In genomic region chr15:46681901-46682300, GRCh38 we compare ENCODE assay signal across 25 cellular contexts.
"Had no signal": no experiment of that assay in that cellular context is flagged by ENCODE, and none has a peak within 500 bp of the region (broad histone marks: within the 10 kb centered on the region; RNA-seq: fewer than 3 reads in every experiment).

No MANE protein-coding gene starts in this region.

- H3K9me3 ChIP-seq: breast epithelium, Peyer's patch, SJCRH30 had no signal

- ATAC-seq: activated CD8-positive, alpha-beta memory T cell treated with anti-CD3 and anti-CD28 coated beads, Interleukin-2, amount 10 ng/mL, durations not matched to agents 7 days and 5 days; WTC11 had no signal

- H3K36me3 ChIP-seq: breast epithelium, Peyer's patch, SJCRH30 had no signal

- H3K27me3 Mint-ChIP-seq: activated CD4-positive, alpha-beta T cell treated with anti-CD3 and anti-CD28 coated beads, Interleukin-2, amount 10 ng/mL, durations not matched to agents 24 days and 14 days; activated CD8-positive, alpha-beta memory T cell treated with anti-CD3 and anti-CD28 coated beads, Interleukin-2, amount 10 ng/mL, durations not matched to agents 7 days and 5 days; activated naive CD4-positive, alpha-beta T cell treated with anti-CD3 and anti-CD28 coated beads, Interleukin-2, amount 50 U/mL, for 24 hours; activated T-cell treated with anti-CD3 and anti-CD28 coated beads, Interleukin-2, amount 50 U/mL, for 24 hours had no signal

- H3K4me1 ChIP-seq: breast epithelium, SJCRH30 had no signal

- H3K4me1 Mint-ChIP-seq: activated CD4-positive, alpha-beta T cell treated with anti-CD3 and anti-CD28 coated beads, Interleukin-2, amount 10 ng/mL, durations not matched to agents 24 days and 14 days; activated CD8-positive, alpha-beta memory T cell treated with anti-CD3 and anti-CD28 coated beads, Interleukin-2, amount 10 ng/mL, durations not matched to agents 7 days and 5 days; activated naive CD4-positive, alpha-beta T cell treated with anti-CD3 and anti-CD28 coated beads, Interleukin-2, amount 50 U/mL, for 24 hours had no signal

- H3K27ac ChIP-seq: breast epithelium, RWPE1, SJCRH30 had no signal

- H3K27me3 ChIP-seq: breast epithelium, Peyer's patch, SJCRH30 had no signal

- H3K4me3 Mint-ChIP-seq: activated CD4-positive, alpha-beta T cell treated with anti-CD3 and anti-CD28 coated beads, Interleukin-2, amount 10 ng/mL, durations not matched to agents 24 days and 14 days; activated CD8-positive, alpha-beta memory T cell treated with anti-CD3 and anti-CD28 coated beads, Interleukin-2, amount 10 ng/mL, durations not matched to agents 7 days and 5 days; activated naive CD4-positive, alpha-beta T cell treated with anti-CD3 and anti-CD28 coated beads, Interleukin-2, amount 50 U/mL, for 24 hours; activated T-cell treated with anti-CD3 and anti-CD28 coated beads, Interleukin-2, amount 50 U/mL, for 24 hours; activated T-helper 1 cell treated with anti-CD3 and anti-CD28 coated beads, Interleukin-12 subunit alpha, Interleukin-12 subunit beta, Interleukin-2, Interleukin-4 antibody, amounts not matched to agents 30 ng/mL and 10 ng/mL and 1 ng/mL, durations not matched to agents 14 hours and 24 hours and 36 hours; T-helper 1 cell treated with Interleukin-12 subunit alpha and Interleukin-12 subunit beta and Interleukin-4 antibody, amounts not matched to agents 30 μg/mL and 1 μg/mL, for 36 hours; WTC11 had no signal

- H3K9me3 Mint-ChIP-seq: activated CD4-positive, alpha-beta T cell treated with anti-CD3 and anti-CD28 coated beads, Interleukin-2, amount 10 ng/mL, durations not matched to agents 24 days and 14 days; activated naive CD4-positive, alpha-beta T cell treated with anti-CD3 and anti-CD28 coated beads, Interleukin-2, amount 50 U/mL, for 24 hours had no signal

- H3K27ac Mint-ChIP-seq: activated CD4-positive, alpha-beta T cell treated with anti-CD3 and anti-CD28 coated beads, Interleukin-2, amount 10 ng/mL, durations not matched to agents 24 days and 14 days; activated CD8-positive, alpha-beta memory T cell treated with anti-CD3 and anti-CD28 coated beads, Interleukin-2, amount 10 ng/mL, durations not matched to agents 7 days and 5 days; activated naive CD4-positive, alpha-beta T cell treated with anti-CD3 and anti-CD28 coated beads, Interleukin-2, amount 50 U/mL, for 24 hours; activated T-cell treated with anti-CD3 and anti-CD28 coated beads, Interleukin-2, amount 50 U/mL, for 24 hours; activated T-helper 1 cell treated with anti-CD3 and anti-CD28 coated beads, Interleukin-12 subunit alpha, Interleukin-12 subunit beta, Interleukin-2, Interleukin-4 antibody, amounts not matched to agents 30 ng/mL and 10 ng/mL and 1 ng/mL, durations not matched to agents 14 hours and 24 hours and 36 hours; T-helper 1 cell treated with Interleukin-12 subunit alpha and Interleukin-12 subunit beta and Interleukin-4 antibody, amounts not matched to agents 30 μg/mL and 1 μg/mL, for 36 hours had no signal

- H3K36me3 Mint-ChIP-seq: activated CD8-positive, alpha-beta memory T cell treated with anti-CD3 and anti-CD28 coated beads, Interleukin-2, amount 10 ng/mL, durations not matched to agents 7 days and 5 days; activated naive CD4-positive, alpha-beta T cell treated with anti-CD3 and anti-CD28 coated beads, Interleukin-2, amount 50 U/mL, for 24 hours; WTC11 had no signal

- H3K4me3 ChIP-seq: breast epithelium, Peyer's patch, SJCRH30 had no signal

- DNase-seq: activated CD4-positive, alpha-beta T cell treated with anti-CD3 and anti-CD28 coated beads, Interleukin-2, amount 10 ng/mL, durations not matched to agents 24 days and 14 days; activated CD4-positive, alpha-beta T cell treated with anti-CD3 and anti-CD28 coated beads, Interleukin-2, amount 50 U/mL, for 48 hours; activated CD4-positive, CD25-positive, alpha-beta regulatory T cell treated with anti-CD3 and anti-CD28 coated beads, Interleukin-2, amount 50 U/mL, for 72 hours; activated CD8-positive, alpha-beta memory T cell treated with anti-CD3 and anti-CD28 coated beads, Interleukin-2, amount 10 ng/mL, durations not matched to agents 7 days and 5 days; activated effector memory CD4-positive, alpha-beta T cell treated with Interleukin-2 at 50 U/mL for 16 hours; activated naive CD4-positive, alpha-beta T cell; activated T-cell treated with anti-CD3 and anti-CD28 coated beads, Interleukin-2, amount 50 U/mL, for 24 hours; aorta; caudate nucleus; NCI-H1048; NCI-H146; NCI-H1930; NCI-H2171; NCI-H2227 treated with DMSO at 0.1 percent for 48 hours; NCI-H526; NCI-H774; Peyer's patch; Right ventricle myocardium superior; SJCRH30 had no signal
